Comparison of ENCODE assay signal across 8 cellular contexts in the genomic region with DNA sequence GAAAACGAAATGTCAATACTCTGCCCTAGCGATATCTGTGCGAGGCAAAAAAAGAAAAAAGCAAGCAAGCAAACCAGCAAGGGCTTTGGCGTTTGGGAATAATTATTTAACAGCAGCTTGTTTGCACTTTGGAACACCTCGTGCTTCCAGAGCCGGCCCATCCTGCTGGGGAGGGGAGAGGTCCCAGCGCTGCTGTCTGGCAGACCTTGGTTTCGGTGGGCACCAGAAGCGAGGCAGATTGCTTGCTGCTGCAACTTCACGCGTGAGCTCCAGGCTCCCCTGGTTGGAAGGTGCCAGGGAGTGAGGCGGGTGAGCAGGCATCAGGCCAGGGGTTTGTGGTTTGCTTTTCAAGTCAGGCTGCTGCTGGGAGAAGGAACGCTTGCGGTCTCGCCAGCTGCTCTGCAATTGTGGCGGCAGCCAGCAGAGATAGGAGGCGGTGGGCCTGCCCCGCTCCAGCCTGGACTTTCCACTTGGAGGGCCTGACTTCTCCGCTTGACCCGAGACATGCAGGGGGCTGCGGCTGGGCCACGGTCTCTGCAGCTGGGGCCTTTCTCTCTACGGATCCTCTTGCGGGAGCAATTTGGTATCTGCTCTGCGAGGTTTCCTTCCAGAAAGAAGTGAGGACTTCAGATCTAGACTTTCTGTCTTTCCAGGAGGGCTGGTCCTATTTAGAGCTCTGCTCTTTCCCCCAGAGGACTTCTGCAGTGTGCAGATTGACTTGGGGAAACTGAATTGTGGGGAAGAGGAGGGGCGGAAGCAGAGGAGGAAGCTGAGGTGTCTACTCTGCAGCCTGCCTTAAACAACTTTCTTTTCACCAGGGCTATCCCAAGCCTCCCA.
DNase-seq lines count a peak whose midpoint lies in the region; ATAC-seq and TF ChIP-seq lines count a peak whose summit lies in the region.

No MANE protein-coding gene starts in this region.

- H3K27me3 ChIP-seq in adipocyte (replicated peaks; ENCODE audit: control insufficient read depth, insufficient read depth, low read length) (no peaks in the 10 kb centered on the region), heart left ventricle (no peaks in the 10 kb centered on the region)

- 30 to 50% (median 32%) methylated on average over 23 to 26 of the region's 26 CpGs for WGBS in heart left ventricle, 4 donors

- BruUV-seq in Calu3 (replicated peaks; lab: Mats Ljungman, UMichigan): no TSS peak

- POLR2A ChIA-PET in RWPE1 (lab: Yijun Ruan, JAX; ENCODE audit: low non-redundant PET): interaction anchor here (0.6 to 1.3 kb wide), 2 partner anchors 11 to 446 kb away, joined by 4 to 12 read pairs; no protein-coding TSS in a partner anchor

- peak overlapping the region; percentile 72 for H3K4me3 Mint-ChIP-seq in Calu3 (ENCODE audit: low read depth, unreplicated experiment)

- H3K27ac ChIP-seq in RWPE1: peak overlapping the region; percentile 77
- H3K27ac ChIP-seq in heart left ventricle: peak overlapping the region; percentile 25 to 86 (median 70)

- peak overlapping the region; percentile 72 for H3K4me3 ChIP-seq in adipocyte (ENCODE audit: low read length)
- peak overlapping the region in 10 of 12 donors; percentile 22 to 48 (median 38) for H3K4me3 ChIP-seq in heart left ventricle

- H3K36me3 ChIP-seq in adipocyte (ENCODE audit: control insufficient read depth, insufficient read depth, low read length, severe bottlenecking): peaks cover 11% of the 10 kb centered on the region
- H3K36me3 ChIP-seq in heart left ventricle: peaks cover 0 to 13% (median 0%) of the 10 kb centered on the region in 9 donors

- no peak for TF ChIP-seq POLR2A in heart left ventricle (IDR thresholded peaks at IDR 0.05)

- no peaks in the 10 kb centered on the region for H3K27me3 Mint-ChIP-seq in Calu3 (ENCODE audit: unreplicated experiment)

- CTCF ChIA-PET in Calu3 (lab: Charles Lee) (interaction anchor here (0.6 to 1.2 kb wide), 4 partner anchors 9 to 290 kb away, joined by 3 to 6 read pairs (median 4); no protein-coding TSS in a partner anchor), RWPE1 (lab: Yijun Ruan, JAX) (interaction anchor here (0.6 to 0.7 kb wide), 3 partner anchors 36 to 889 kb away, joined by 3 read pairs; no protein-coding TSS in a partner anchor)

- ATAC-seq in HG02885 (IDR thresholded peaks at IDR 0.05; ENCODE audit: poor library complexity, unreplicated experiment): peak; percentile 43
- peak; percentile 72 to 88 (median 80) for ATAC-seq in heart left ventricle

- no peaks in the 10 kb centered on the region for H3K9me3 Mint-ChIP-seq in Calu3 (ENCODE audit: low read depth, unreplicated experiment)

- peaks cover 18% of the 10 kb centered on the region for H3K4me1 Mint-ChIP-seq in Calu3 (ENCODE audit: low read depth, unreplicated experiment)

- H3K27ac Mint-ChIP-seq in Calu3 (ENCODE audit: unreplicated experiment): peak overlapping the region; percentile 50

- H3K4me1 ChIP-seq in adipocyte (ENCODE audit: control insufficient read depth, insufficient read depth, low read length) (peaks cover 42% of the 10 kb centered on the region), heart left ventricle (peaks cover 0 to 47% (median 23%) of the 10 kb centered on the region in 12 donors)

- intact Hi-C loops in Calu3 (cut with micrococcal nuclease; ENCODE audit: unreplicated experiment) (no loop called here), heart left ventricle (cut with DNase I) (loop anchor here in 4 of 10 donors (5.0 to 10.0 kb wide), 4 partner anchors 41 to 57 kb away; no protein-coding TSS in a partner anchor)

- TF ChIP-seq CTCF in Calu3 (IDR thresholded peaks at IDR 0.05; ENCODE audit: unreplicated experiment) (no peak), RWPE1 (conservative IDR thresholded peaks at IDR 0.05; ENCODE audit: low read depth) (no peak), heart left ventricle (IDR thresholded peaks at IDR 0.05) (no peak)

- H3K9me3 ChIP-seq in adipocyte (ENCODE audit: control insufficient read depth, low read length): no peaks in the 10 kb centered on the region
- no peaks in the 10 kb centered on the region for H3K9me3 ChIP-seq in heart left ventricle

- peak overlapping the region; percentile 59 for H3K9ac ChIP-seq in adipocyte (ENCODE audit: low read length)

- peaks cover 7% of the 10 kb centered on the region for H3K36me3 Mint-ChIP-seq in Calu3 (ENCODE audit: insufficient read depth, unreplicated experiment)

- DNase-seq in Calu3: peak; percentile 64
- peak; percentile 70 for DNase-seq in RWPE1 (ENCODE audit: low spot score)
- DNase-seq in adipocyte (ENCODE audit: low read depth): peak; percentile 90
- peak; percentile 77 to 90 (median 82) for DNase-seq in heart left ventricle
- DNase-seq in renal cortical epithelial cell (ENCODE audit: low read depth): peak; percentile 92
- no peak for DNase-seq in mesenteric fat pad (ENCODE audit: low spot score)
- DNase-seq in cerebellar nuclear complex (lab: John Stamatoyannopoulos, UW): no peak

Comparison
In these comparisons a context has a peak if more than half of its experiments do, and no peak if none do; other contexts are left out.
1. DNase-seq: peak in Calu3 (single experiment), RWPE1 (single experiment), adipocyte (single experiment), heart left ventricle (5 of 5) and renal cortical epithelial cell (single experiment); none in mesenteric fat pad (single experiment) and cerebellar nuclear complex (0 of 2).